1 cellular context compared by ENCODE assay signal in genomic region chr16:87877942-87878507, GRCh38.
TF ChIP-seq lines count a peak whose summit lies in the region.

No MANE protein-coding gene starts in this region.

TF ChIP-seq in SK-N-SH treated with all-trans-retinoic acid at 6 μM for 48 hours, 23 proteins besides CTCF, POLR2A, EP300 and RAD21 (continued from another document):
- no peak for TF ChIP-seq CSRNP3 (CRISPR knock-in tag; IDR thresholded peaks at IDR 0.05)
- no peak for TF ChIP-seq ESRRG (CRISPR knock-in tag; IDR thresholded peaks at IDR 0.05)
- TF ChIP-seq TOX (CRISPR knock-in tag; IDR thresholded peaks at IDR 0.05; ENCODE audit: borderline replicate concordance), result no peak
- TF ChIP-seq PPARA (CRISPR knock-in tag; IDR thresholded peaks at IDR 0.05; ENCODE audit: borderline replicate concordance), result no peak
- no peak for TF ChIP-seq ZNF8 (CRISPR knock-in tag; IDR thresholded peaks at IDR 0.05)
- no peak for TF ChIP-seq RARB (CRISPR knock-in tag; IDR thresholded peaks at IDR 0.05)
- TF ChIP-seq GLIS3 (CRISPR knock-in tag; IDR thresholded peaks at IDR 0.05), result no peak
- no peak for TF ChIP-seq ZFP30 (CRISPR knock-in tag; IDR thresholded peaks at IDR 0.05)
- TF ChIP-seq ZNF565 (CRISPR knock-in tag; conservative IDR thresholded peaks at IDR 0.05; ENCODE audit: low read depth), result no peak
